Comparison of ENCODE assay signal across 2 cellular contexts in the genomic region with DNA sequence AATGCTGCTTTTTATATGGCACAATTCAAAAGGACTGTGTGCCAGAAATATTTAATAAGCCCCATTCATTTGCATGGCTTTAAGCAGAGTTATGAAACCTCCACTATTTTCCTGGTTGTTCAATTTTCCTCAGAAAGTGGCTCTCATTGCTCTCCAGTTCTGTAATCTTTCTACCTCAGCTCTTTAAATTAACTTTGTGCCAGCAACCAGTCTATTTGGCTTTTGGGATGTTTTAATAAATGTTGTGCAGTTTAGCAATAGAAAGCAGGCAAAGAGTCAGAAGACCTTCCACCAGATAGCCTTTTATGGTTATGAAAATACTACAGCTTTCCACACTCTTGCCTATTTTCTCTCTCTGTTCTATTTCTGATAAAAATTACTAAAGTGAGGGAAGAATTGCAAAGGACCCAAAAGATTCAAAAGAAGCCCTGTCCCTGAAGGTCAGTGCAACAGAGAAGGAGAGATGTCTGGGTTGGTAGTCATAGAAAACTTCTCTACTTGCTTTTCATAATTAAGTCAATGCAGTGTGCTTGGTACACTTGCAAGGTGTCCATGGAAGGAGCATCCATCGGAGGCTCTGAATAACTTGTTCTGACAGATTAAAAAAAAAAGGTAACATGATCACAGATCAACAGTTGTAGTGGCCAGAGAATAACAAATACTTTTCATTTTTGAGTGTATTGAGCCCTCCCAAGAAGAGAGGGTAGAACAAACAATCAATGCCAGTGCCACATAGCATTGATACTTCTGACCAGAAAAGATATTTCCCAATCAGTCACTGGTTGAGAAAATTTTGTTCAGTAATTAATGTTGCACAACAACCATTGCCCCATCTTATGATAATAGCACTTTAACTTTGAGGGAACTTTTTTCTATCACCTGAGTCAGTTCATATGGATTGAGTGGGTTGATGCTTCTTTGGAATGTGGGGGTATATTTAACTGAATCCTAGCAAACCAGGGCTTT.
TF ChIP-seq lines count a peak whose summit lies in the region.

No MANE protein-coding gene starts in this region.

TF ChIP-seq in liver, 16 proteins besides CTCF, POLR2A, EP300 and RAD21:
- TF ChIP-seq HNF4A (conservative IDR thresholded peaks at IDR 0.05), result peak; percentile 42 to 45
- no peak for TF ChIP-seq TAF1 (conservative IDR thresholded peaks at IDR 0.05)
- TF ChIP-seq RXRA (IDR thresholded peaks at IDR 0.05), result peak in 1 of 2 donors; percentile 47
- no peak for TF ChIP-seq YY1 (IDR thresholded peaks at IDR 0.05)
- TF ChIP-seq GABPA (IDR thresholded peaks at IDR 0.05 in 1 of 2, conservative IDR thresholded peaks at IDR 0.05 in 1 of 2), result no peak
- no peak for TF ChIP-seq NR2F2 (IDR thresholded peaks at IDR 0.05)
- TF ChIP-seq, protein P1, sequence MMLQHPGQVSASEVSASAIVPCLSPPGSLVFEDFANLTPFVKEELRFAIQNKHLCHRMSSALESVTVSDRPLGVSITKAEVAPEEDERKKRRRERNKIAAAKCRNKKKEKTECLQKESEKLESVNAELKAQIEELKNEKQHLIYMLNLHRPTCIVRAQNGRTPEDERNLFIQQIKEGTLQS (IDR thresholded peaks at IDR 0.05), result no peak
- TF ChIP-seq EGR1 (IDR thresholded peaks at IDR 0.05; ENCODE audit: low read depth in 2 of 2), result no peak
- TF ChIP-seq FOXA1 (IDR thresholded peaks at IDR 0.05), result no peak
- TF ChIP-seq SP1 (IDR thresholded peaks at IDR 0.05), result no peak
- TF ChIP-seq, protein P2, sequence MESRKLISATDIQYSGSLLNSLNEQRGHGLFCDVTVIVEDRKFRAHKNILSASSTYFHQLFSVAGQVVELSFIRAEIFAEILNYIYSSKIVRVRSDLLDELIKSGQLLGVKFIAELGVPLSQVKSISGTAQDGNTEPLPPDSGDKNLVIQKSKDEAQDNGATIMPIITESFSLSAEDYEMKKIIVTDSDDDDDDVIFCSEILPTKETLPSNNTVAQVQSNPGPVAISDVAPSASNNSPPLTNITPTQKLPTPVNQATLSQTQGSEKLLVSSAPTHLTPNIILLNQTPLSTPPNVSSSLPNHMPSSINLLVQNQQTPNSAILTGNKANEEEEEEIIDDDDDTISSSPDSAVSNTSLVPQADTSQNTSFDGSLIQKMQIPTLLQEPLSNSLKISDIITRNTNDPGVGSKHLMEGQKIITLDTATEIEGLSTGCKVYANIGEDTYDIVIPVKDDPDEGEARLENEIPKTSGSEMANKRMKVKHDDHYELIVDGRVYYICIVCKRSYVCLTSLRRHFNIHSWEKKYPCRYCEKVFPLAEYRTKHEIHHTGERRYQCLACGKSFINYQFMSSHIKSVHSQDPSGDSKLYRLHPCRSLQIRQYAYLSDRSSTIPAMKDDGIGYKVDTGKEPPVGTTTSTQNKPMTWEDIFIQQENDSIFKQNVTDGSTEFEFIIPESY (IDR thresholded peaks at IDR 0.05), result peak; percentile 23
- TF ChIP-seq JUND (IDR thresholded peaks at IDR 0.05), result peak in 1 of 2 donors; percentile 51
- TF ChIP-seq FOXA2 (IDR thresholded peaks at IDR 0.05), result no peak
- TF ChIP-seq, protein P3, sequence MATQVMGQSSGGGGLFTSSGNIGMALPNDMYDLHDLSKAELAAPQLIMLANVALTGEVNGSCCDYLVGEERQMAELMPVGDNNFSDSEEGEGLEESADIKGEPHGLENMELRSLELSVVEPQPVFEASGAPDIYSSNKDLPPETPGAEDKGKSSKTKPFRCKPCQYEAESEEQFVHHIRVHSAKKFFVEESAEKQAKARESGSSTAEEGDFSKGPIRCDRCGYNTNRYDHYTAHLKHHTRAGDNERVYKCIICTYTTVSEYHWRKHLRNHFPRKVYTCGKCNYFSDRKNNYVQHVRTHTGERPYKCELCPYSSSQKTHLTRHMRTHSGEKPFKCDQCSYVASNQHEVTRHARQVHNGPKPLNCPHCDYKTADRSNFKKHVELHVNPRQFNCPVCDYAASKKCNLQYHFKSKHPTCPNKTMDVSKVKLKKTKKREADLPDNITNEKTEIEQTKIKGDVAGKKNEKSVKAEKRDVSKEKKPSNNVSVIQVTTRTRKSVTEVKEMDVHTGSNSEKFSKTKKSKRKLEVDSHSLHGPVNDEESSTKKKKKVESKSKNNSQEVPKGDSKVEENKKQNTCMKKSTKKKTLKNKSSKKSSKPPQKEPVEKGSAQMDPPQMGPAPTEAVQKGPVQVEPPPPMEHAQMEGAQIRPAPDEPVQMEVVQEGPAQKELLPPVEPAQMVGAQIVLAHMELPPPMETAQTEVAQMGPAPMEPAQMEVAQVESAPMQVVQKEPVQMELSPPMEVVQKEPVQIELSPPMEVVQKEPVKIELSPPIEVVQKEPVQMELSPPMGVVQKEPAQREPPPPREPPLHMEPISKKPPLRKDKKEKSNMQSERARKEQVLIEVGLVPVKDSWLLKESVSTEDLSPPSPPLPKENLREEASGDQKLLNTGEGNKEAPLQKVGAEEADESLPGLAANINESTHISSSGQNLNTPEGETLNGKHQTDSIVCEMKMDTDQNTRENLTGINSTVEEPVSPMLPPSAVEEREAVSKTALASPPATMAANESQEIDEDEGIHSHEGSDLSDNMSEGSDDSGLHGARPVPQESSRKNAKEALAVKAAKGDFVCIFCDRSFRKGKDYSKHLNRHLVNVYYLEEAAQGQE (IDR thresholded peaks at IDR 0.05), result no peak
- no peak for TF ChIP-seq HNF4G (IDR thresholded peaks at IDR 0.05)
- TF ChIP-seq, protein P4, sequence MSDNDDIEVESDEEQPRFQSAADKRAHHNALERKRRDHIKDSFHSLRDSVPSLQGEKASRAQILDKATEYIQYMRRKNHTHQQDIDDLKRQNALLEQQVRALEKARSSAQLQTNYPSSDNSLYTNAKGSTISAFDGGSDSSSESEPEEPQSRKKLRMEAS (IDR thresholded peaks at IDR 0.05), result no peak

TF ChIP-seq in HepG2, 621 proteins besides CTCF, POLR2A, EP300 and RAD21:
- TF ChIP-seq ZNF841 (CRISPR knock-in tag; IDR thresholded peaks at IDR 0.05; ENCODE audit: borderline replicate concordance), result no peak
- no peak for TF ChIP-seq KMT2A (CRISPR knock-in tag; IDR thresholded peaks at IDR 0.05)
- no peak for TF ChIP-seq NFIC (IDR thresholded peaks at IDR 0.05; ENCODE audit: low read length)
- no peak for TF ChIP-seq KMT2B (CRISPR knock-in tag; IDR thresholded peaks at IDR 0.05)
- TF ChIP-seq RFX1 (IDR thresholded peaks at IDR 0.05), result no peak
- TF ChIP-seq, protein P3 (IDR thresholded peaks at IDR 0.05; ENCODE audit: borderline replicate concordance in 1 of 2, low read depth in 1 of 2, low read length in 2 of 2), result no peak
- TF ChIP-seq SOX13 (IDR thresholded peaks at IDR 0.05), result no peak
- TF ChIP-seq SOX13 (CRISPR knock-in tag; conservative IDR thresholded peaks at IDR 0.05 in 1 of 2, IDR thresholded peaks at IDR 0.05 in 1 of 2), result no peak
